24 cellular contexts compared by ENCODE assay signal in the genomic region with DNA sequence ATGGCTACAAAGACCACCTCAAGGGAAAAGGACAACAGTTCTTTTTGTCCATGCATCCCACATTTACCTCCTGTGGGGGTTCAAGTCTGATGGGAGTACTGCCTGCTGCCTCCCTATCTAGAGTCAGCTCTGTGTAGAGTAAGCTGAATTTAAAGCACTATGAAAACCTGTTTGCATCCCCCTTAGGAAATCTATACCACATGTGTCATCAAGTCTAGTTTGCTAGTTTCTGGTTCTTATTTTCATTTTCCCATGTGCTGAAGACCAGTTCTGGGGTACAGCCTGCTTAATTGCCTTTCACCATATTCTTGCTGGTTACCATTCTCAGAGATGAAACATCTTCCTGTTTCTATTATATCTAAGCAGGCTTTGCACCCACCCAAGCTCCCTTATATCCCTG.
"Had no signal": no experiment of that assay in that cellular context is flagged by ENCODE, and none has a peak within 500 bp of the region (broad histone marks: within the 10 kb centered on the region; RNA-seq: fewer than 3 reads in every experiment).

No MANE protein-coding gene starts in this region.

- H3K4me3 ChIP-seq: PC-9, Peyer's patch, SJCRH30, SJSA1, SK-N-MC had no signal

- H3K36me3 ChIP-seq: Peyer's patch, SJCRH30, SJSA1 had no signal

- H3K4me1 ChIP-seq: Peyer's patch, SJCRH30 had no signal

- H2AFZ ChIP-seq: PC-9 had no signal

- H3K27me3 ChIP-seq: Peyer's patch, SJCRH30 had no signal

- DNase-seq: NCI-H524; NCI-H524 treated with DMSO at 0.1 percent for 48 hours; NCI-H526; NCI-H526 treated with DMSO at 0.1 percent for 48 hours; NCI-H774; NK-92 treated with Interleukin-12 subunit alpha and Interleukin-12 subunit beta, amount 100 ng/mL, for 24 hours; OCI-M1; PC-3; PC-9; Peyer's patch; Right ventricle myocardium superior; RPMI8226; SHP77; SHP77 treated with DMSO at 0.1 percent for 48 hours; SIG-M5; SJCRH30; SW 1271 had no signal

- H3K27ac ChIP-seq: PC-9, Peyer's patch, RWPE1, SJCRH30, SJSA1, SK-N-MC had no signal

- H3K9me3 ChIP-seq: Peyer's patch, SJCRH30, SJSA1 had no signal

- H3K9ac ChIP-seq: SK-N-SH had no signal

- ATAC-seq: Panc1, PC-3, Right ventricle myocardium inferior, SK-N-SH treated with all-trans-retinoic acid at 6 μM for 48 hours had no signal

- H3K4me2 ChIP-seq: PC-9, SK-N-SH had no signal
